1 cellular context compared by ENCODE assay signal in the genomic region with DNA sequence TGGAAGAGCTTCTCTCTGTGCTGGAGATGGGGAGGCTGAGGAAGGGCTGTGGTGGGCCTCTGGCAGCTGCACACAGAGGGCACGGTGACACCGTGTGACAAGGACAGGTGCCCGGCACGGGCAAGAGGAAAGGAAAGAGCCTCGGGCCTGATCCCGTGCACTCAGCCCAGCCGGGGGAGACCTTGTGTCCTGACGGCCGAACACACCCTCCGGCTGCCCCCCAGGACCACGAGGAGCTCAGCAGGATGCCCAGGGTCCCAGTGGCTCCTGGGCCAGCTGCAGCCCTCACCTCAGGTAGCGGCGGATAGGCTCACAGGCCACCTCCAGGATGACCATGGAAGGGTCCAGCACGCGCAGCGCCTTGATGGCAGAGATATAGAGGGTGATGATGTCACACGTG.
TF ChIP-seq lines count a peak whose summit lies in the region.

No MANE protein-coding gene starts in this region.

TF ChIP-seq in HepG2, 621 proteins besides CTCF, POLR2A, EP300 and RAD21:
- TF ChIP-seq SAFB2 (CRISPR knock-in tag; IDR thresholded peaks at IDR 0.05; ENCODE audit: borderline replicate concordance, low read depth), result no peak
- TF ChIP-seq RARG (CRISPR knock-in tag; IDR thresholded peaks at IDR 0.05; ENCODE audit: low read depth), result no peak
- TF ChIP-seq RBFOX2 (IDR thresholded peaks at IDR 0.05; ENCODE audit: low read depth, low read length), result 0 out of 2 replicates have a peak, but pooled peaks have one; percentile 26
